7 cellular contexts compared by ENCODE assay signal in genomic region chr5:157912621-157913325, GRCh38. TPM values are rescaled to one million over a fixed set of nuclear protein-coding genes. Genes with fewer than 3 reads are reported as not detected.
A peak's percentile ranks its signal among the peaks of the same experiment; 100 is the strongest.
DNase-seq lines count a peak whose midpoint lies in the region; ATAC-seq and TF ChIP-seq lines count a peak whose summit lies in the region.

No MANE protein-coding gene starts in this region.

- intact Hi-C loops in transverse colon (cut with DNase I; ENCODE audit: low total_unique reads) = no loop called here
- intact Hi-C loops in testis (cut with DNase I; ENCODE audit: low total_unique reads) = no loop called here

- POLR2A ChIA-PET in WTC11 (lab: Charles Lee) = no interaction called here

- TF ChIP-seq POLR2A in transverse colon (IDR thresholded peaks at IDR 0.05) = no peak
- no peak for TF ChIP-seq POLR2A in testis (IDR thresholded peaks at IDR 0.05)

- DNase-seq in WTC11 (ENCODE audit: low spot score) (no peak), transverse colon (peak; percentile 73), testis (no peak), kidney glomerular epithelial cell (lab: John Stamatoyannopoulos, UW) (no peak)
- DNase-seq in stimulated activated naive CD4-positive, alpha-beta T cell treated with Interleukin-2 at 50 U/mL for 16 hours (lab: John Stamatoyannopoulos, UW) = no peak

- H3K4me1 ChIP-seq in transverse colon (peaks cover 32 to 48% (median 40%) of the 10 kb centered on the region in 4 donors), testis (peaks cover 19% of the 10 kb centered on the region)

- peak; percentile 89 for ATAC-seq in GM19467 (IDR thresholded peaks at IDR 0.05; ENCODE audit: unreplicated experiment)
- peak; percentile 93 for ATAC-seq in HG03354 (IDR thresholded peaks at IDR 0.05; ENCODE audit: poor library complexity, severe bottlenecking, unreplicated experiment)
- 0 out of 2 replicates have a peak, but pooled peaks have one; percentile 16 for ATAC-seq in WTC11

- 37 to 65% methylated on average over 6 to 10 of the region's 10 CpGs for WGBS in transverse colon (ENCODE audit: low coverage in 1 of 2), 2 donors
- WGBS in testis, 2 donors = 41 to 61% methylated on average over 10 of the region's 10 CpGs

- H3K36me3 Mint-ChIP-seq in WTC11 = no peaks in the 10 kb centered on the region

- H3K4me3 Mint-ChIP-seq in WTC11 = no peak overlapping the region

- H3K4me3 ChIP-seq in transverse colon (no peak overlapping the region), testis (no peak overlapping the region)

- H3K27me3 Mint-ChIP-seq in WTC11 (ENCODE audit: low read depth) = no peaks in the 10 kb centered on the region

- no peak overlapping the region for H3K27ac Mint-ChIP-seq in WTC11

- no peaks in the 10 kb centered on the region for H3K9me3 ChIP-seq in transverse colon
- H3K9me3 ChIP-seq in testis = no peaks in the 10 kb centered on the region

- H3K9me3 Mint-ChIP-seq in WTC11 = no peaks in the 10 kb centered on the region

- peaks cover 27% of the 10 kb centered on the region for H3K4me1 Mint-ChIP-seq in WTC11

- TF ChIP-seq EP300 in transverse colon (IDR thresholded peaks at IDR 0.05; ENCODE audit: low read depth) = no peak

- H3K36me3 ChIP-seq in transverse colon = no peaks in the 10 kb centered on the region
- H3K36me3 ChIP-seq in testis (ENCODE audit: low read depth, missing control alignments) = no peaks in the 10 kb centered on the region

- H3K27ac ChIP-seq in transverse colon = peak overlapping the region; percentile 70 to 76 (median 72)
- no peak overlapping the region for H3K27ac ChIP-seq in testis

- in situ Hi-C loops in transverse colon (cut with MboI; ENCODE audit: low pct_ligation_motif_present in 1 of 4, low pct_unique_long_range_greater_than_20kb in 1 of 4, low sequenced_read_pairs in 3 of 4) = no loop called here

- CTCF ChIA-PET in WTC11 (lab: Charles Lee) = interaction anchor here (1.2 to 2.0 kb wide), 3 partner anchors 36 to 84 kb away, joined by 3 to 5 read pairs (median 3); no protein-coding TSS in a partner anchor

- TF ChIP-seq CTCF in WTC11 (IDR thresholded peaks at IDR 0.05) (no peak), transverse colon (IDR thresholded peaks at IDR 0.05) (no peak), testis (IDR thresholded peaks at IDR 0.05) (no peak)

- H3K27me3 ChIP-seq in transverse colon = no peaks in the 10 kb centered on the region
- no peaks in the 10 kb centered on the region for H3K27me3 ChIP-seq in testis

TF ChIP-seq in WTC11, 78 proteins besides CTCF, POLR2A, EP300 and RAD21:
- TF ChIP-seq ATF1 (CRISPR knock-in tag; IDR thresholded peaks at IDR 0.05) (no peak), CREM (CRISPR knock-in tag; IDR thresholded peaks at IDR 0.05) (no peak), NFE2L1 (CRISPR knock-in tag; IDR thresholded peaks at IDR 0.05) (no peak), ZNF219 (CRISPR knock-in tag; IDR thresholded peaks at IDR 0.05; ENCODE audit: borderline replicate concordance) (no peak), IRF2 (CRISPR knock-in tag; IDR thresholded peaks at IDR 0.05; ENCODE audit: borderline replicate concordance, low read depth) (no peak), TCF7 (CRISPR knock-in tag; IDR thresholded peaks at IDR 0.05; ENCODE audit: low read depth) (no peak), ZNF317 (CRISPR knock-in tag; IDR thresholded peaks at IDR 0.05; ENCODE audit: borderline replicate concordance, low read depth) (no peak), STAT6 (CRISPR knock-in tag; conservative IDR thresholded peaks at IDR 0.05; ENCODE audit: low read depth) (no peak), OVOL2 (CRISPR knock-in tag; IDR thresholded peaks at IDR 0.05; ENCODE audit: borderline replicate concordance) (no peak), ZNF121 (CRISPR knock-in tag; IDR thresholded peaks at IDR 0.05) (no peak)
TF ChIP-seq in WTC11: peak in this region for 0.

RNA-seq across cellular contexts. Expression of gene CLINT1, which starts 53.8 kb away (rescaled TPM):
- 74.6 to 79.6 TPM (median 76.1 TPM) in 3 replicates for total RNA-seq in WTC11 (2021)
- 100 to 1,000 TPM in 3 of 4 donors, 10 to 100 TPM in 1; 75.6 to 174 (median 131) TPM for total RNA-seq in transverse colon
- total RNA-seq in testis = 10 to 100 TPM; 84.9 to 93.7 TPM
- polyA plus RNA-seq in testis (ENCODE audit: insufficient read depth, low read depth, low replicate concordance) = 45.4 TPM

Comparison
In these comparisons a context has a peak if more than half of its experiments do, and no peak if none do; other contexts are left out.
1. ATAC-seq: peak in every context shown above with its lines; median percentile 93 in HG03354; 89 in GM19467; 16 in WTC11.
2. H3K27ac ChIP-seq: peak in transverse colon (4 of 4); none in testis (0 of 2).